ENCODE assay signal across 8 cellular contexts in genomic region chr14:24196071-24197061, GRCh38. TPM values are rescaled to one million over a fixed set of nuclear protein-coding genes. Genes with fewer than 3 reads are reported as not detected.
DNase-seq lines count a peak whose midpoint lies in the region; ATAC-seq, FAIRE-seq and TF ChIP-seq lines count a peak whose summit lies in the region.

No MANE protein-coding gene starts in this region.

- peak overlapping the region; percentile 74 for H3K4me2 ChIP-seq in Karpas-422 (ENCODE audit: low read depth, low read length, poor library complexity, severe bottlenecking)
- H3K4me2 ChIP-seq in keratinocyte (ENCODE audit: control insufficient read depth, extremely low read depth, insufficient read depth, low read depth, low read length), result peak overlapping the region; percentile 98

- H3K9me3 ChIP-seq in Karpas-422 (ENCODE audit: low read length) (no peaks in the 10 kb centered on the region), keratinocyte (ENCODE audit: control insufficient read depth, low read depth, low read length) (no peaks in the 10 kb centered on the region), subcutaneous abdominal adipose tissue (ENCODE audit: control insufficient read depth in 5 of 5, low read length in 5 of 5) (no peaks in the 10 kb centered on the region)

- DNase-seq in ELR (ENCODE audit: low read depth), result peak; percentile 42
- DNase-seq in Karpas-422, result peak; percentile 81
- DNase-seq in astrocyte of the spinal cord (ENCODE audit: low read depth, low spot score), result peak; percentile 13
- DNase-seq in keratinocyte (ENCODE audit: low read depth, low spot score), result no peak
- no peak for DNase-seq in D341Med (ENCODE audit: low spot score)
- no peak for DNase-seq in NCI-H2081 (lab: John Stamatoyannopoulos, UW)

- no peaks in the 10 kb centered on the region for H3K9me1 ChIP-seq in keratinocyte (ENCODE audit: control insufficient read depth, extremely low read depth, insufficient read depth, low read length)

- dilution Hi-C loops in keratinocyte (cut with MboI; ENCODE audit: extremely low pct_ligation_motif_present, low sequenced_read_pairs), result no loop called here

- H4K20me1 ChIP-seq in Karpas-422 (ENCODE audit: insufficient read depth, low read depth, low read length) (no peaks in the 10 kb centered on the region), keratinocyte (ENCODE audit: control insufficient read depth, extremely low read depth, insufficient read depth, low read length) (no peaks in the 10 kb centered on the region)

- ATAC-seq in GM21381 (IDR thresholded peaks at IDR 0.05; ENCODE audit: unreplicated experiment), result peak; percentile 19

- no peaks in the 10 kb centered on the region for H3K27me3 ChIP-seq in Karpas-422 (ENCODE audit: low read length)
- no peaks in the 10 kb centered on the region for H3K27me3 ChIP-seq in keratinocyte (ENCODE audit: control insufficient read depth, extremely low read depth, insufficient read depth, low read length)
- H3K27me3 ChIP-seq in subcutaneous abdominal adipose tissue (ENCODE audit: control insufficient read depth in 5 of 5, insufficient read depth in 4 of 5, low read length in 5 of 5), result no peaks in the 10 kb centered on the region

- H2AFZ ChIP-seq in Karpas-422 (ENCODE audit: low read length), result peak overlapping the region; percentile 74; the same call in 1 of the 2 replicates
- H2AFZ ChIP-seq in keratinocyte (ENCODE audit: control insufficient read depth, low read length), result peak overlapping the region; percentile 90

- H3K36me3 ChIP-seq in Karpas-422 (ENCODE audit: insufficient read depth, low read length), result peaks cover 23% of the 10 kb centered on the region
- H3K36me3 ChIP-seq in keratinocyte (ENCODE audit: control insufficient read depth in 2 of 2, extremely low read depth in 1 of 2, insufficient read depth in 2 of 2, low read length in 2 of 2), result peaks cover 5 to 17% of the 10 kb centered on the region in 2 experiments
- H3K36me3 ChIP-seq in subcutaneous abdominal adipose tissue (ENCODE audit: control insufficient read depth in 5 of 5, insufficient read depth in 5 of 5, low read length in 5 of 5), result peaks cover 3 to 28% (median 16%) of the 10 kb centered on the region in 5 donors

- FAIRE-seq in keratinocyte (lab: Jason Lieb, UNC), result no peak

- peak overlapping the region; percentile 78 for H3K27ac ChIP-seq in Karpas-422 (ENCODE audit: low read length)
- peak overlapping the region; percentile 96 for H3K27ac ChIP-seq in keratinocyte (ENCODE audit: control insufficient read depth, insufficient read depth, low read length)
- peak overlapping the region; percentile 95 for H3K27ac ChIP-seq in subcutaneous abdominal adipose tissue (ENCODE audit: low read depth, low read length)

- TF ChIP-seq CTCF in astrocyte of the spinal cord (IDR thresholded peaks at IDR 0.05; ENCODE audit: low read depth, low read length) (no peak), keratinocyte (optimal IDR thresholded peaks at IDR 0.05 in 1 of 3, IDR thresholded peaks at IDR 0.05 in 1 of 3, conservative IDR thresholded peaks at IDR 0.05 in 1 of 3; ENCODE audit: extremely low read depth in 1 of 3, insufficient read depth in 2 of 3, low read length in 3 of 3) (no peak)

- H3K79me2 ChIP-seq in Karpas-422 (ENCODE audit: low read length), result peaks cover 33% of the 10 kb centered on the region
- peaks cover 46% of the 10 kb centered on the region for H3K79me2 ChIP-seq in keratinocyte (ENCODE audit: control insufficient read depth, insufficient read depth, low read length)

- no peaks in the 10 kb centered on the region for H3K9me2 ChIP-seq in Karpas-422 (replicated peaks; ENCODE audit: insufficient read depth, low read length)

- H3K9ac ChIP-seq in Karpas-422 (ENCODE audit: low read length) (peak overlapping the region; percentile 89), keratinocyte (ENCODE audit: control insufficient read depth, extremely low read depth, insufficient read depth, low read length) (peak overlapping the region; percentile 98), subcutaneous abdominal adipose tissue (ENCODE audit: low read length in 5 of 5) (peak overlapping the region; percentile 84 to 96 (median 95))

- H3K4me1 ChIP-seq in Karpas-422 (ENCODE audit: low read length) (peaks cover 35% of the 10 kb centered on the region), keratinocyte (ENCODE audit: control insufficient read depth, extremely low read depth, insufficient read depth, low read length) (peaks cover 15% of the 10 kb centered on the region), subcutaneous abdominal adipose tissue (ENCODE audit: control insufficient read depth in 5 of 5, insufficient read depth in 5 of 5, low read length in 5 of 5) (peaks cover 9 to 29% (median 24%) of the 10 kb centered on the region in 5 donors)

- H3K4me3 ChIP-seq in Karpas-422 (ENCODE audit: low read length) (peak overlapping the region; percentile 72), astrocyte of the spinal cord (ENCODE audit: low read depth, low read length) (peak overlapping the region; percentile 84), keratinocyte (ENCODE audit: control insufficient read depth in 2 of 3, extremely low read depth in 1 of 3, insufficient read depth in 2 of 3, low read depth in 1 of 3, low read length in 3 of 3) (peak overlapping the region; percentile 83 to 98 (median 96)), subcutaneous abdominal adipose tissue (ENCODE audit: low read depth in 1 of 5, low read length in 5 of 5) (peak overlapping the region; percentile 84 to 95 (median 94))

- in situ Hi-C loops in astrocyte of the spinal cord (cut with HindIII; ENCODE audit: low sequenced_read_pairs), result no loop called here

RNA-seq across cellular contexts. Expression of gene TM9SF1, which starts 1.1 kb away (rescaled TPM):
- total RNA-seq in Karpas-422 (2014; rRNA removed; shearing (Covaris generic); ENCODE audit: low replicate concordance), result 31.3 and 49.0 TPM in 2 replicates
- polyA plus RNA-seq in keratinocyte, result 19.2 to 56.6 TPM (median 38.2 TPM) in 3 replicates
- polyA plus RNA-seq in keratinocyte (2011; ENCODE audit: low read depth), result 20.2 TPM
- 25.2 and 25.7 TPM in 2 replicates for polyA plus RNA-seq in keratinocyte (2011; cell fraction: cytosol; rRNA removed)
- 76.6 and 83.5 TPM in 2 replicates for polyA plus RNA-seq in keratinocyte (2011; cell fraction: nucleus; rRNA removed)
- polyA plus RNA-seq in keratinocyte (2012; ENCODE audit: low replicate concordance), result 25.2 and 41.7 TPM in 2 replicates
- polyA minus RNA-seq in keratinocyte, result 41.6 to 74.3 TPM (median 54.7 TPM) in 3 replicates
- polyA minus RNA-seq in keratinocyte (2011; cell fraction: cytosol; rRNA and poly(A)+ RNA removed), result 28.0 TPM
- polyA minus RNA-seq in keratinocyte (2011; cell fraction: nucleus; rRNA and poly(A)+ RNA removed), result 45.9 and 54.1 TPM in 2 replicates

RNA-seq across cellular contexts. Expression of gene IPO4, which starts 7.8 kb away (rescaled TPM):
- total RNA-seq in Karpas-422 (2014; rRNA removed; shearing (Covaris generic); ENCODE audit: low replicate concordance), result 48.9 and 118 TPM in 2 replicates
- 10.0 to 32.3 TPM (median 18.6 TPM) in 3 replicates for polyA plus RNA-seq in keratinocyte
- polyA plus RNA-seq in keratinocyte (2011; ENCODE audit: low read depth), result 17.2 TPM
- 14.7 and 24.3 TPM in 2 replicates for polyA plus RNA-seq in keratinocyte (2011; cell fraction: cytosol; rRNA removed)
- polyA plus RNA-seq in keratinocyte (2011; cell fraction: nucleus; rRNA removed), result 39.3 and 44.4 TPM in 2 replicates
- 19.5 and 47.8 TPM in 2 replicates for polyA plus RNA-seq in keratinocyte (2012; ENCODE audit: low replicate concordance)
- polyA minus RNA-seq in keratinocyte, result 18.4 to 111 TPM (median 34.8 TPM) in 3 replicates
- polyA minus RNA-seq in keratinocyte (2011; cell fraction: cytosol; rRNA and poly(A)+ RNA removed), result 28.8 TPM
- polyA minus RNA-seq in keratinocyte (2011; cell fraction: nucleus; rRNA and poly(A)+ RNA removed), result 32.2 and 32.7 TPM in 2 replicates

RNA-seq across cellular contexts. Expression of gene TSSK4, which starts 9.1 kb away (rescaled TPM):
- 4.2 TPM in 1 of 2 replicates, not detected in the other for total RNA-seq in Karpas-422 (2014; rRNA removed; shearing (Covaris generic); ENCODE audit: low replicate concordance)
- 0.09 TPM in 1 of 3 replicates, not detected in the others for polyA plus RNA-seq in keratinocyte
- polyA plus RNA-seq in keratinocyte (2011; ENCODE audit: low read depth), result not detected
- polyA plus RNA-seq in keratinocyte (2011; cell fraction: cytosol; rRNA removed), result not detected in 2 replicates
- 0.16 TPM in 1 of 2 replicates, not detected in the other for polyA plus RNA-seq in keratinocyte (2011; cell fraction: nucleus; rRNA removed)
- polyA plus RNA-seq in keratinocyte (2012; ENCODE audit: low replicate concordance), result 0.83 and 2.4 TPM in 2 replicates
- 0.29 to 0.46 TPM in 2 of 3 replicates, not detected in the other for polyA minus RNA-seq in keratinocyte
- not detected for polyA minus RNA-seq in keratinocyte (2011; cell fraction: cytosol; rRNA and poly(A)+ RNA removed)
- not detected in 2 replicates for polyA minus RNA-seq in keratinocyte (2011; cell fraction: nucleus; rRNA and poly(A)+ RNA removed)

RNA-seq across cellular contexts. Expression of gene CHMP4A, which starts 16.9 kb away (rescaled TPM):
- total RNA-seq in Karpas-422 (2014; rRNA removed; shearing (Covaris generic); ENCODE audit: low replicate concordance), result 36.8 and 94.6 TPM in 2 replicates
- 48.0 to 86.6 TPM (median 54.5 TPM) in 3 replicates for polyA plus RNA-seq in keratinocyte
- polyA plus RNA-seq in keratinocyte (2011; ENCODE audit: low read depth), result 197 TPM
- polyA plus RNA-seq in keratinocyte (2011; cell fraction: cytosol; rRNA removed), result 73.7 and 75.3 TPM in 2 replicates
- 43.0 and 60.1 TPM in 2 replicates for polyA plus RNA-seq in keratinocyte (2011; cell fraction: nucleus; rRNA removed)
- polyA plus RNA-seq in keratinocyte (2012; ENCODE audit: low replicate concordance), result 60.4 and 62.3 TPM in 2 replicates
- 1.0 to 22.0 TPM (median 8.9 TPM) in 3 replicates for polyA minus RNA-seq in keratinocyte
- polyA minus RNA-seq in keratinocyte (2011; cell fraction: cytosol; rRNA and poly(A)+ RNA removed), result 6.9 TPM
- 1.4 and 4.9 TPM in 2 replicates for polyA minus RNA-seq in keratinocyte (2011; cell fraction: nucleus; rRNA and poly(A)+ RNA removed)

RNA-seq across cellular contexts. Expression of gene MDP1, which starts 19.5 kb away (rescaled TPM):
- 30.7 and 35.4 TPM in 2 replicates for total RNA-seq in Karpas-422 (2014; rRNA removed; shearing (Covaris generic); ENCODE audit: low replicate concordance)
- polyA plus RNA-seq in keratinocyte, result 7.0 to 7.5 TPM (median 7.3 TPM) in 3 replicates
- 4.2 TPM for polyA plus RNA-seq in keratinocyte (2011; ENCODE audit: low read depth)
- 5.0 and 6.9 TPM in 2 replicates for polyA plus RNA-seq in keratinocyte (2011; cell fraction: cytosol; rRNA removed)
- polyA plus RNA-seq in keratinocyte (2011; cell fraction: nucleus; rRNA removed), result 8.9 and 10.8 TPM in 2 replicates
- 4.3 and 9.4 TPM in 2 replicates for polyA plus RNA-seq in keratinocyte (2012; ENCODE audit: low replicate concordance)
- polyA minus RNA-seq in keratinocyte, result 2.3 to 3.2 TPM in 2 of 3 replicates, not detected in the other
- polyA minus RNA-seq in keratinocyte (2011; cell fraction: cytosol; rRNA and poly(A)+ RNA removed), result 3.1 TPM
- polyA minus RNA-seq in keratinocyte (2011; cell fraction: nucleus; rRNA and poly(A)+ RNA removed), result 2.6 and 3.4 TPM in 2 replicates

Comparison
In these comparisons a context has a peak if more than half of its experiments do, and no peak if none do; other contexts are left out.
1. DNase-seq: peak in ELR (single experiment), Karpas-422 (single experiment) and astrocyte of the spinal cord (single experiment); none in keratinocyte (single experiment), D341Med (single experiment) and NCI-H2081 (0 of 2).
2. Peak in every context shown above with its lines, with median percentiles within 50 percentile points of each other: H3K27ac ChIP-seq, H3K4me3 ChIP-seq and H3K9ac ChIP-seq.